ENCODE assay signal across 20 cellular contexts in the genomic region with DNA sequence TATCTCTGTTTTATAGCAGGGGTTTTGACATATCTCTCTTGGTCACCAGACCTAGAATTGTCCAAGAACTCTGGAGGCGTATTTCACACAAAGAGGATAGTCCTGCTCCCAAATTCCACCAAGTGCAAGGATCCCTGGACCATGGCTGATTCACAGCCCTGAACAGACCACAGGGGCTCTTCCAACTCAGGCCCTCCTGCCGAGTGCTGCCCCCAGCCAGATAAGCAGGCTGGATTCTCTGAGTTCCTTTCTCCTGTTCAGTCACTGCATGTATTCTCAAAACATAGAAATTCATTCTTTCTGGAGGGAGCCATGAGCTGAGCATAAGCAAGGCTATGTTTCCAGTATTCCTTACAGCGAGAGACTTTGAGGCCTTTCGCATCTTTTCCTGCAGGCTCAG. TPM values are rescaled to one million over a fixed set of nuclear protein-coding genes. Genes with fewer than 3 reads are reported as not detected.
"Had no signal": no experiment of that assay in that cellular context is flagged by ENCODE, and none has a peak within 500 bp of the region (broad histone marks: within the 10 kb centered on the region; RNA-seq: fewer than 3 reads in every experiment).

No MANE protein-coding gene starts in this region.

- H3K9me3 ChIP-seq: neutrophil, right lobe of liver, suprapubic skin, transverse colon had no signal

- DNase-seq: cortex of kidney; effector memory CD8-positive, alpha-beta T cell; mesenchymal stem cell; midbrain; naive thymus-derived CD8-positive, alpha-beta T cell; right lobe of liver; small intestine; stimulated activated CD4-positive, alpha-beta T cell treated with anti-CD3 and anti-CD28 coated beads, Interleukin-15, amount 100 ng/mL, for 24 hours; stimulated activated CD4-positive, alpha-beta T cell treated with anti-CD3 and anti-CD28 coated beads, Interleukin-2, amount 100 ng/mL, for 48 hours; stimulated activated naive CD4-positive, alpha-beta T cell; stimulated activated naive CD8-positive, alpha-beta T cell treated with anti-CD3 and anti-CD28 coated beads, Interleukin-15, amount 100 ng/mL, for 72 hours; transverse colon had no signal

- H2AFZ ChIP-seq: parathyroid adenoma had no signal

- ATAC-seq: effector memory CD8-positive, alpha-beta T cell; left lobe of liver; naive thymus-derived CD8-positive, alpha-beta T cell; right lobe of liver; stimulated activated naive CD8-positive, alpha-beta T cell treated with anti-CD3 and anti-CD28 coated beads, Interleukin-15, amount 100 ng/mL, for 72 hours had no signal

- H3K4me3 Mint-ChIP-seq: effector memory CD8-positive, alpha-beta T cell; stimulated activated naive CD8-positive, alpha-beta T cell treated with anti-CD3 and anti-CD28 coated beads, Interleukin-15, amount 100 ng/mL, for 72 hours had no signal

- H3K4me3 ChIP-seq: lung, right lobe of liver, suprapubic skin, transverse colon had no signal

- H3K27me3 Mint-ChIP-seq: effector memory CD8-positive, alpha-beta T cell; naive thymus-derived CD8-positive, alpha-beta T cell; progenitor cell of endocrine pancreas; stimulated activated naive CD8-positive, alpha-beta T cell treated with anti-CD3 and anti-CD28 coated beads, Interleukin-15, amount 100 ng/mL, for 72 hours had no signal

- H3K9me3 Mint-ChIP-seq: effector memory CD8-positive, alpha-beta T cell; stimulated activated naive CD8-positive, alpha-beta T cell treated with anti-CD3 and anti-CD28 coated beads, Interleukin-15, amount 100 ng/mL, for 72 hours had no signal

- H3K27me3 ChIP-seq: neutrophil, right lobe of liver, suprapubic skin, transverse colon had no signal

- H3K79me2 ChIP-seq: parathyroid adenoma had no signal

- H3K36me3 ChIP-seq: neutrophil, right lobe of liver, suprapubic skin, transverse colon had no signal

- H3K4me1 ChIP-seq: parathyroid adenoma, right lobe of liver, suprapubic skin, transverse colon had no signal

- H3K27ac Mint-ChIP-seq: effector memory CD8-positive, alpha-beta T cell; progenitor cell of endocrine pancreas had no signal

- H3K27ac ChIP-seq: neutrophil, parathyroid adenoma, right lobe of liver, suprapubic skin, transverse colon had no signal

- H3K9ac ChIP-seq: parathyroid adenoma had no signal

- FAIRE-seq: frontal cortex, keratinocyte, small intestine had no signal

RNA-seq across cellular contexts. Expression of gene PLEKHB1, which starts 13.4 kb away (rescaled TPM):
- polyA plus RNA-seq: keratinocyte had no signal
